ENCODE assay signal across 26 cellular contexts in genomic region chrX:150454083-150454482, GRCh38.
"Had no signal": no experiment of that assay in that cellular context is flagged by ENCODE, and none has a peak within 500 bp of the region (broad histone marks: within the 10 kb centered on the region; RNA-seq: fewer than 3 reads in every experiment).

No MANE protein-coding gene starts in this region.

- FAIRE-seq: endometrium, frontal cortex, kidney, pancreas had no signal

- H3K4me1 Mint-ChIP-seq: memory B cell, mesothelial cell of epicardium had no signal

- H3K27ac Mint-ChIP-seq: effector memory CD8-positive, alpha-beta T cell; memory B cell; mesothelial cell of epicardium had no signal

- H3K4me3 Mint-ChIP-seq: effector memory CD8-positive, alpha-beta T cell; memory B cell; mesothelial cell of epicardium; naive thymus-derived CD4-positive, alpha-beta T cell; stimulated activated naive CD8-positive, alpha-beta T cell treated with anti-CD3 and anti-CD28 coated beads, Interleukin-15, amount 100 ng/mL, for 72 hours had no signal

- ATAC-seq: mucosa of descending colon; naive thymus-derived CD4-positive, alpha-beta T cell; pancreas; sciatic nerve; stimulated activated naive CD8-positive, alpha-beta T cell treated with anti-CD3 and anti-CD28 coated beads, Interleukin-15, amount 100 ng/mL, for 72 hours; upper lobe of right lung had no signal

- H3K9me3 Mint-ChIP-seq: effector memory CD8-positive, alpha-beta T cell; memory B cell had no signal

- H3K36me3 Mint-ChIP-seq: memory B cell, mesothelial cell of epicardium had no signal

- H3K27me3 Mint-ChIP-seq: effector memory CD8-positive, alpha-beta T cell; naive thymus-derived CD4-positive, alpha-beta T cell; stimulated activated naive CD8-positive, alpha-beta T cell treated with anti-CD3 and anti-CD28 coated beads, Interleukin-15, amount 100 ng/mL, for 72 hours had no signal

- H3K4me2 ChIP-seq: smooth muscle cell had no signal

- H3K4me3 ChIP-seq: lung, mucosa of descending colon, pancreas, smooth muscle cell, suprapubic skin, transverse colon, upper lobe of right lung, uterus had no signal

- H3K4me1 ChIP-seq: pancreas, suprapubic skin, transverse colon, upper lobe of right lung, uterus had no signal

- H3K36me3 ChIP-seq: pancreas, suprapubic skin, transverse colon, upper lobe of right lung, uterus had no signal

- H3K9me3 ChIP-seq: mucosa of descending colon, pancreas, suprapubic skin, transverse colon, upper lobe of right lung, uterus had no signal

- DNase-seq: cerebellar nuclear complex; cortex of kidney; effector memory CD8-positive, alpha-beta T cell; kidney; mucosa of descending colon; naive thymus-derived CD4-positive, alpha-beta T cell; occipital lobe; pancreas; retina; stimulated activated CD4-positive, alpha-beta T cell treated with anti-CD3 and anti-CD28 coated beads, Interleukin-12 subunit alpha, Interleukin-12 subunit beta, amount 100 ng/mL, for 4 hours; stimulated activated CD4-positive, alpha-beta T cell treated with anti-CD3 and anti-CD28 coated beads, Interleukin-1b, Interleukin-23, amount 100 ng/mL, for 48 hours; stimulated activated CD4-positive, alpha-beta T cell treated with anti-CD3 and anti-CD28 coated beads, Interleukin-4, amount 100 ng/mL, for 1 hour; stimulated activated CD8-positive, alpha-beta memory T cell treated with anti-CD3 and anti-CD28 coated beads, Interleukin-4, amount 100 ng/mL, for 48 hours; stimulated activated naive CD4-positive, alpha-beta T cell; stimulated activated naive CD8-positive, alpha-beta T cell treated with anti-CD3 and anti-CD28 coated beads, Interleukin-15, amount 100 ng/mL, for 72 hours; transverse colon; upper lobe of right lung; uterus had no signal

- H3K27ac ChIP-seq: pancreas, suprapubic skin, transverse colon, upper lobe of right lung, uterus had no signal

- H3K27me3 ChIP-seq: pancreas, suprapubic skin, transverse colon, upper lobe of right lung, uterus had no signal
